Comparison of ENCODE assay signal across 10 cellular contexts in genomic region chr3:18426597-18426996, GRCh38. TPM values are rescaled to one million over a fixed set of nuclear protein-coding genes. Genes with fewer than 3 reads are reported as not detected.
DNase-seq lines count a peak whose midpoint lies in the region; TF ChIP-seq lines count a peak whose summit lies in the region.
"Had no signal": no experiment of that assay in that cellular context is flagged by ENCODE, and none has a peak within 500 bp of the region (broad histone marks: within the 10 kb centered on the region; RNA-seq: fewer than 3 reads in every experiment).

No MANE protein-coding gene starts in this region.

- peak overlapping the region; percentile 92 for H3K4me3 Mint-ChIP-seq in activated T-cell treated with anti-CD3 and anti-CD28 coated beads, Interleukin-2, amount 50 U/mL, for 24 hours
- peak overlapping the region; percentile 68 for H3K4me3 Mint-ChIP-seq in endothelial cell (ENCODE audit: unreplicated experiment)

- H3K27ac Mint-ChIP-seq in activated T-cell treated with anti-CD3 and anti-CD28 coated beads, Interleukin-2, amount 50 U/mL, for 24 hours = peak overlapping the region; percentile 98
- H3K27ac Mint-ChIP-seq in endothelial cell (ENCODE audit: unreplicated experiment) = no peak overlapping the region

- no peaks in the 10 kb centered on the region for H3K27me3 ChIP-seq in spleen (replicated peaks in 1 of 7)
- peaks cover 4% of the 10 kb centered on the region for H3K27me3 ChIP-seq in mammary epithelial cell (ENCODE audit: insufficient read depth, low read length)

- H3K4me1 Mint-ChIP-seq in activated T-cell treated with anti-CD3 and anti-CD28 coated beads, Interleukin-2, amount 50 U/mL, for 24 hours (ENCODE audit: low read depth) = peaks cover 75% of the 10 kb centered on the region
- peaks cover 18% of the 10 kb centered on the region for H3K4me1 Mint-ChIP-seq in endothelial cell (ENCODE audit: unreplicated experiment)

- no peaks in the 10 kb centered on the region for H3K36me3 ChIP-seq in SK-N-MC (ENCODE audit: insufficient read depth, low read length)
- H3K36me3 ChIP-seq in spleen = no peaks in the 10 kb centered on the region
- no peaks in the 10 kb centered on the region for H3K36me3 ChIP-seq in mammary epithelial cell (ENCODE audit: insufficient read depth, low read length)

- WGBS in spleen, 5 donors = 43 to 60% (median 54%) methylated on average over 2 of the region's 2 CpGs
- WGBS in mammary epithelial cell (ENCODE audit: low coverage, missing lambda C conversion rate) = 50% methylated on average over 2 of the region's 2 CpGs

- no peak overlapping the region for H3K4me3 ChIP-seq in SK-N-MC
- H3K4me3 ChIP-seq in spleen = no peak overlapping the region
- H3K4me3 ChIP-seq in mammary epithelial cell (replicated peaks in 1 of 3; ENCODE audit: insufficient read depth in 1 of 3, low read depth in 2 of 3, low read length in 3 of 3) = no peak overlapping the region

- H3K9me3 Mint-ChIP-seq in activated T-cell treated with anti-CD3 and anti-CD28 coated beads, Interleukin-2, amount 50 U/mL, for 24 hours = no peaks in the 10 kb centered on the region
- no peaks in the 10 kb centered on the region for H3K9me3 Mint-ChIP-seq in endothelial cell (ENCODE audit: unreplicated experiment)

- H3K79me2 ChIP-seq in mammary epithelial cell (ENCODE audit: insufficient read depth, low read length) = no peaks in the 10 kb centered on the region

- H3K27ac ChIP-seq in SK-N-MC = peak overlapping the region; percentile 36; the same call in 1 of the 2 replicates
- peak overlapping the region in 6 of 8 donors; percentile 33 to 95 (median 94) for H3K27ac ChIP-seq in spleen
- H3K27ac ChIP-seq in mammary epithelial cell (ENCODE audit: insufficient read depth, low read depth, low read length) = no peak overlapping the region

- peaks cover 90% of the 10 kb centered on the region for H3K36me3 Mint-ChIP-seq in activated T-cell treated with anti-CD3 and anti-CD28 coated beads, Interleukin-2, amount 50 U/mL, for 24 hours (ENCODE audit: low read depth)
- H3K36me3 Mint-ChIP-seq in endothelial cell (ENCODE audit: low read depth, unreplicated experiment) = peaks cover 4% of the 10 kb centered on the region

- peaks cover 13 to 87% (median 43%) of the 10 kb centered on the region in 6 donors for H3K4me1 ChIP-seq in spleen
- peaks cover 8% of the 10 kb centered on the region for H3K4me1 ChIP-seq in mammary epithelial cell (ENCODE audit: insufficient read depth, low read length)

- in situ Hi-C loops in mammary epithelial cell (cut with MboI; ENCODE audit: low sequenced_read_pairs in 2 of 2) = no loop called here

- H3K27me3 Mint-ChIP-seq in activated T-cell treated with anti-CD3 and anti-CD28 coated beads, Interleukin-2, amount 50 U/mL, for 24 hours = no peaks in the 10 kb centered on the region
- H3K27me3 Mint-ChIP-seq in endothelial cell (ENCODE audit: unreplicated experiment) = peaks cover 12% of the 10 kb centered on the region

- dilution Hi-C loops in mammary epithelial cell (cut with HindIII; ENCODE audit: low sequenced_read_pairs) = no loop called here

- no peak for TF ChIP-seq CTCF in endothelial cell (IDR thresholded peaks at IDR 0.05; ENCODE audit: unreplicated experiment)
- no peak for TF ChIP-seq CTCF in spleen (IDR thresholded peaks at IDR 0.05 in 8 of 11, conservative IDR thresholded peaks at IDR 0.05 in 3 of 11)
- no peak for TF ChIP-seq CTCF in mammary epithelial cell (conservative IDR thresholded peaks at IDR 0.05 in 1 of 2, IDR thresholded peaks at IDR 0.05 in 1 of 2; ENCODE audit: extremely low read depth in 1 of 2, insufficient read depth in 1 of 2, low read depth in 1 of 2, low read length in 2 of 2)

- H4K20me1 ChIP-seq in mammary epithelial cell (ENCODE audit: insufficient read depth, low read length) = no peaks in the 10 kb centered on the region

- H3K4me2 ChIP-seq in mammary epithelial cell (ENCODE audit: insufficient read depth, low read depth, low read length) = no peak overlapping the region

- no peak overlapping the region for H3K9ac ChIP-seq in SK-N-MC (ENCODE audit: insufficient read length)
- H3K9ac ChIP-seq in mammary epithelial cell (ENCODE audit: insufficient read depth, low read length) = no peak overlapping the region

- no TSS peak for BruUV-seq in mammary epithelial cell (replicated peaks; lab: Mats Ljungman, UMichigan)

- TF ChIP-seq POLR2A in spleen (IDR thresholded peaks at IDR 0.05) = no peak

- intact Hi-C loops in spleen (cut with DNase I; ENCODE audit: low total_unique reads) (no loop called here), mammary epithelial cell (cut with micrococcal nuclease) (loop anchor here (2.0 kb wide), 1 partner anchor 18 kb away; no protein-coding TSS in a partner anchor)

- DNase-seq in activated T-cell treated with anti-CD3 and anti-CD28 coated beads, Interleukin-2, amount 50 U/mL, for 24 hours = no peak
- DNase-seq in activated T-cell treated with anti-CD3 and anti-CD28 coated beads, Interleukin-2, amount 50 U/mL, for 48 hours = no peak
- no peak for DNase-seq in SK-N-MC (ENCODE audit: low read depth, low spot score)
- no peak for DNase-seq in endothelial cell (ENCODE audit: low spot score)
- no peak for DNase-seq in spleen
- no peak for DNase-seq in middle frontal gyrus (ENCODE audit: extremely low spot score, low spot score)
- no peak for DNase-seq in pons (ENCODE audit: low spot score)
- no peak for DNase-seq in mammary epithelial cell
- DNase-seq: NCI-H1694; stimulated activated CD4-positive, alpha-beta T cell treated with anti-CD3 and anti-CD28 coated beads, Interleukin-4, amount 100 ng/mL, for 24 hours had no signal

- CTCF ChIA-PET in mammary epithelial cell (lab: Charles Lee; ENCODE audit: low non-redundant PET) = no interaction called here

- H3K9me3 ChIP-seq in SK-N-MC (ENCODE audit: low read depth, low read length) = no peaks in the 10 kb centered on the region
- no peaks in the 10 kb centered on the region for H3K9me3 ChIP-seq in spleen
- H3K9me3 ChIP-seq in mammary epithelial cell (replicated peaks; ENCODE audit: insufficient read depth, low read length) = no peaks in the 10 kb centered on the region

- H2AFZ ChIP-seq in mammary epithelial cell (ENCODE audit: low read depth, low read length) = no peak overlapping the region

RNA-seq across cellular contexts. Expression of gene SATB1, which starts 1.5 kb away (rescaled TPM):
- total RNA-seq in endothelial cell (ENCODE audit: unreplicated experiment) (28.2 TPM), spleen (100 to 1,000 TPM in 1 of 7 donors, 10 to 100 TPM in 6; 57.2 to 104 (median 71.3) TPM), mammary epithelial cell (10 to 100 TPM in 1 of 2 donors, 1 to 10 TPM in 1; 4.4 to 10.0 TPM)
- polyA plus RNA-seq in spleen (10 to 100 TPM; 11.7 to 14.4 (median 12.6) TPM), mammary epithelial cell (2.0 TPM)
- polyA minus RNA-seq in mammary epithelial cell = 0.05 TPM
